In genomic region chr3:51968175-51968681, GRCh38 we compare ENCODE assay signal across 8 cellular contexts. TPM values are rescaled to one million over a fixed set of nuclear protein-coding genes. Genes with fewer than 3 reads are reported as not detected.
DNase-seq lines count a peak whose midpoint lies in the region; ATAC-seq lines count a peak whose summit lies in the region.

No MANE protein-coding gene starts in this region.

- H3K9ac ChIP-seq in NT2/D1 (ENCODE audit: insufficient read length, low read depth) = peak overlapping the region; percentile 94

- H3K27me3 ChIP-seq in NT2/D1 (ENCODE audit: insufficient read depth, insufficient read length) (no peaks in the 10 kb centered on the region), ectodermal cell (ENCODE audit: control insufficient read depth, insufficient read depth, low read length, poor library complexity, severe bottlenecking) (no peaks in the 10 kb centered on the region)
- H3K27me3 ChIP-seq in naive thymus-derived CD4-positive, alpha-beta T cell (ENCODE audit: control insufficient read depth in 2 of 2, insufficient read depth in 2 of 2, low read length in 2 of 2) = no peaks in the 10 kb centered on the region

- H3K9me3 ChIP-seq in NT2/D1 (ENCODE audit: insufficient read depth, low read length) (no peaks in the 10 kb centered on the region), ectodermal cell (ENCODE audit: control insufficient read depth, low read length) (no peaks in the 10 kb centered on the region)
- no peaks in the 10 kb centered on the region for H3K9me3 ChIP-seq in naive thymus-derived CD4-positive, alpha-beta T cell (ENCODE audit: control insufficient read depth in 2 of 3, low read length in 3 of 3)

- ATAC-seq in naive thymus-derived CD4-positive, alpha-beta T cell = no peak
- no peak for ATAC-seq in GM21381 (IDR thresholded peaks at IDR 0.05; ENCODE audit: unreplicated experiment)
- no peak for ATAC-seq in GM18519 (IDR thresholded peaks at IDR 0.05; ENCODE audit: low FRiP score, unreplicated experiment)
- no peak for ATAC-seq in HG02642 (IDR thresholded peaks at IDR 0.05; ENCODE audit: poor library complexity, unreplicated experiment)

- H3K36me3 Mint-ChIP-seq in naive thymus-derived CD4-positive, alpha-beta T cell = peaks cover 0 to 3% (median 0%) of the 10 kb centered on the region in 5 donors

- H3K4me1 ChIP-seq in NT2/D1 (ENCODE audit: insufficient read depth, insufficient read length) = peaks cover 46% of the 10 kb centered on the region
- H3K4me1 ChIP-seq in ectodermal cell (ENCODE audit: control insufficient read depth, insufficient read depth, low read length) = peaks cover 52% of the 10 kb centered on the region
- peaks cover 7 to 9% of the 10 kb centered on the region in 2 donors for H3K4me1 ChIP-seq in naive thymus-derived CD4-positive, alpha-beta T cell (ENCODE audit: control insufficient read depth in 2 of 2, insufficient read depth in 2 of 2, low read length in 2 of 2)

- peak overlapping the region; percentile 64 to 95 (median 82) for H3K4me3 Mint-ChIP-seq in naive thymus-derived CD4-positive, alpha-beta T cell

- peak overlapping the region in 7 of 9 donors; percentile 4 to 77 (median 63) for H3K27ac Mint-ChIP-seq in naive thymus-derived CD4-positive, alpha-beta T cell

- POLR2A ChIA-PET in naive thymus-derived CD4-positive, alpha-beta T cell (lab: Charles Lee) = interaction anchor here (0.6 to 3.6 kb wide), 5 partner anchors 9 to 223 kb away, joined by 3 to 16 read pairs (median 3); partner anchors contain the start of gene ACY1

- H3K4me3 ChIP-seq in GM08714 (ENCODE audit: low read length) (peak overlapping the region; percentile 49; the same call in 1 of the 2 replicates), NT2/D1 (ENCODE audit: insufficient read length, low read depth) (peak overlapping the region; percentile 67), ectodermal cell (ENCODE audit: insufficient read depth, low read depth, low read length) (peak overlapping the region; percentile 78)
- H3K4me3 ChIP-seq in naive thymus-derived CD4-positive, alpha-beta T cell (ENCODE audit: low read length) = peak overlapping the region; percentile 11

- H3K4me1 Mint-ChIP-seq in naive thymus-derived CD4-positive, alpha-beta T cell = peaks cover 23 to 49% (median 27%) of the 10 kb centered on the region in 7 donors

- peak overlapping the region; percentile 97 for H3K27ac ChIP-seq in ectodermal cell (ENCODE audit: insufficient read depth, low read depth, low read length, poor library complexity, severe bottlenecking)
- H3K27ac ChIP-seq in naive thymus-derived CD4-positive, alpha-beta T cell (ENCODE audit: low read depth, low read length) = peak overlapping the region; percentile 69

- H3K9me3 Mint-ChIP-seq in naive thymus-derived CD4-positive, alpha-beta T cell = no peaks in the 10 kb centered on the region

- CTCF ChIA-PET in naive thymus-derived CD4-positive, alpha-beta T cell (lab: Charles Lee) = no interaction called here

- intact Hi-C loops in naive thymus-derived CD4-positive, alpha-beta T cell (cut with micrococcal nuclease) = no loop called here

- WGBS in ectodermal cell, 2 experiments = 2 to 7% methylated on average over 6 to 11 of the region's 11 CpGs

- peaks cover 0 to 10% (median 0%) of the 10 kb centered on the region in 5 donors for H3K27me3 Mint-ChIP-seq in naive thymus-derived CD4-positive, alpha-beta T cell

- DNase-seq in NT2/D1 (ENCODE audit: low read depth, low spot score) (no peak), NCI-H187 (lab: John Stamatoyannopoulos, UW) (no peak)
- DNase-seq in naive thymus-derived CD4-positive, alpha-beta T cell = no peak

- H3K36me3 ChIP-seq in NT2/D1 (ENCODE audit: insufficient read depth, insufficient read length, low read length) (peaks cover 30% of the 10 kb centered on the region), ectodermal cell (ENCODE audit: control insufficient read depth, insufficient read depth, low read length) (no peaks in the 10 kb centered on the region)
- H3K36me3 ChIP-seq in naive thymus-derived CD4-positive, alpha-beta T cell (ENCODE audit: control insufficient read depth in 2 of 3, insufficient read depth in 3 of 3, low read length in 3 of 3) = no peaks in the 10 kb centered on the region

RNA-seq across cellular contexts. Expression of gene PCBP4, which starts 1.0 kb away (rescaled TPM):
- 111 TPM for polyA plus RNA-seq in ectodermal cell (2013, experiment 1 of 4)
- polyA plus RNA-seq in ectodermal cell (2013, experiment 2 of 4) = 104 TPM
- polyA plus RNA-seq in ectodermal cell (2013, experiment 3 of 4) = 105 TPM
- 123 TPM for polyA plus RNA-seq in ectodermal cell (2013, experiment 4 of 4)
- 10 to 100 TPM; 12.1 to 21.1 (median 15.0) TPM for total RNA-seq in naive thymus-derived CD4-positive, alpha-beta T cell
- 10 to 100 TPM in 1 of 2 donors, 1 to 10 TPM in 1; 8.0 to 10.8 TPM for polyA plus RNA-seq in naive thymus-derived CD4-positive, alpha-beta T cell

RNA-seq across cellular contexts. Expression of gene ABHD14B, which starts 5.6 kb away (rescaled TPM):
- 8.0 TPM for polyA plus RNA-seq in ectodermal cell (2013, experiment 1 of 4)
- 7.3 TPM for polyA plus RNA-seq in ectodermal cell (2013, experiment 2 of 4)
- polyA plus RNA-seq in ectodermal cell (2013, experiment 3 of 4) = 9.0 TPM
- polyA plus RNA-seq in ectodermal cell (2013, experiment 4 of 4) = 10.6 TPM
- 10 to 100 TPM; 25.0 to 80.8 (median 54.5) TPM for total RNA-seq in naive thymus-derived CD4-positive, alpha-beta T cell
- polyA plus RNA-seq in naive thymus-derived CD4-positive, alpha-beta T cell = 10 to 100 TPM; 88.1 to 91.5 TPM

RNA-seq across cellular contexts. Expression of gene ABHD14A, which starts 6.6 kb away (rescaled TPM):
- polyA plus RNA-seq in ectodermal cell (2013, experiment 1 of 4) = 12.4 TPM
- 11.1 TPM for polyA plus RNA-seq in ectodermal cell (2013, experiment 2 of 4)
- 16.1 TPM for polyA plus RNA-seq in ectodermal cell (2013, experiment 3 of 4)
- polyA plus RNA-seq in ectodermal cell (2013, experiment 4 of 4) = 13.6 TPM
- 10 to 100 TPM in 4 of 5 experiments, 1 to 10 TPM in 1; 9.9 to 23.7 (median 14.7) TPM for total RNA-seq in naive thymus-derived CD4-positive, alpha-beta T cell
- 10 to 100 TPM; 76.3 to 96.9 TPM for polyA plus RNA-seq in naive thymus-derived CD4-positive, alpha-beta T cell

RNA-seq across cellular contexts. Expression of gene GPR62, which starts 13.0 kb away (rescaled TPM):
- not detected for polyA plus RNA-seq in ectodermal cell (2013, experiment 1 of 4)
- not detected for polyA plus RNA-seq in ectodermal cell (2013, experiment 2 of 4)
- polyA plus RNA-seq in ectodermal cell (2013, experiment 3 of 4) = not detected
- polyA plus RNA-seq in ectodermal cell (2013, experiment 4 of 4) = not detected
- total RNA-seq in naive thymus-derived CD4-positive, alpha-beta T cell = not detected
- polyA plus RNA-seq in naive thymus-derived CD4-positive, alpha-beta T cell = under 1 TPM in 1 of 2 donors, not detected in 1; 0.08 TPM

RNA-seq across cellular contexts. Expression of gene ACY1, which starts 15.1 kb away (rescaled TPM):
- 26.6 TPM for polyA plus RNA-seq in ectodermal cell (2013, experiment 1 of 4)
- 19.4 TPM for polyA plus RNA-seq in ectodermal cell (2013, experiment 2 of 4)
- 24.1 TPM for polyA plus RNA-seq in ectodermal cell (2013, experiment 3 of 4)
- polyA plus RNA-seq in ectodermal cell (2013, experiment 4 of 4) = 26.8 TPM
- total RNA-seq in naive thymus-derived CD4-positive, alpha-beta T cell = 10 to 100 TPM in 4 of 5 experiments, 1 to 10 TPM in 1; 7.8 to 28.3 (median 12.0) TPM
- polyA plus RNA-seq in naive thymus-derived CD4-positive, alpha-beta T cell = 10 to 100 TPM; 12.4 to 13.3 TPM

Comparison
In these comparisons a context has a peak if more than half of its experiments do, and no peak if none do; other contexts are left out.
1. H3K4me3 ChIP-seq: peak in every context shown above with its lines; median percentile 78 in ectodermal cell; 67 in NT2/D1; 49 in GM08714; 11 in naive thymus-derived CD4-positive, alpha-beta T cell.